14 cellular contexts compared by ENCODE assay signal in the genomic region with DNA sequence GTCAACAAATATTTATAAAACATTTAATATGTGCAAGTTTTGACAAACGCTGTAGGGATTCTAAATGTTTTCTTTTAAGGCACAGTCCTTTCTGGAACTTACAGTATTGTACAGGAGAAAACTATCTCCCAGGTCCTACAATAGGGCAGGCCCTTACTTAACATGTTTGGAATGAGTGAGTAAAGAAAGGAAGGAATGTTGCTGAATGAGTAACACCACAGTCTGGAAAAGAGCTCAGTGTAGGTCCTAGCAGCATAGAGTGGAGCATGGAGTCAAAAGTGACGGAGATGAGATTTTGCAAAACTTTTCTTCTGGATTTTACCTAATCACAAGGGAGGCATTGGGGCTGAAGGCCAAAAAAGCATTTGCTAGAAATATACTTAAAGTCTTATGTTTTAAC. TPM values are rescaled to one million over a fixed set of nuclear protein-coding genes. Genes with fewer than 3 reads are reported as not detected.
DNase-seq lines count a peak whose midpoint lies in the region; ATAC-seq and TF ChIP-seq lines count a peak whose summit lies in the region.
"Had no signal": no experiment of that assay in that cellular context is flagged by ENCODE, and none has a peak within 500 bp of the region (broad histone marks: within the 10 kb centered on the region; RNA-seq: fewer than 3 reads in every experiment).

No MANE protein-coding gene starts in this region.

- CTCF ChIA-PET in OCI-LY7 (lab: Charles Lee; ENCODE audit: unreplicated experiment): interaction anchor here (1.0 kb wide), 1 partner anchor 12 kb away, joined by 6 read pairs; no protein-coding TSS in a partner anchor

- BruUV-seq in OCI-LY7 (replicated peaks; lab: Mats Ljungman, UMichigan): no TSS peak

- intact Hi-C loops in body of pancreas (cut with DNase I) (no loop called here), OCI-LY7 (cut with micrococcal nuclease; ENCODE audit: unreplicated experiment) (no loop called here)

- POLR2A ChIA-PET in OCI-LY7 (lab: Charles Lee): no interaction called here

- H3K27ac ChIP-seq in HUES64 (ENCODE audit: low read depth, low read length) (peak overlapping the region; percentile 32; the same call in 1 of the 2 replicates), body of pancreas (no peak overlapping the region), hepatocyte (peak overlapping the region; percentile 27), OCI-LY7 (ENCODE audit: low read depth, low read length, poor library complexity, severe bottlenecking) (no peak overlapping the region)
- H3K27ac ChIP-seq: colonic mucosa, gastroesophageal sphincter had no signal

- H4K20me1 ChIP-seq in hepatocyte (ENCODE audit: insufficient read depth, poor library complexity, severe bottlenecking) (no peaks in the 10 kb centered on the region), OCI-LY7 (ENCODE audit: insufficient read depth, low read length) (no peaks in the 10 kb centered on the region)

- no peak overlapping the region; the same call in 1 of the 2 replicates for H3K9ac ChIP-seq in HUES64 (ENCODE audit: low read depth, low read length)

- DNase-seq in body of pancreas (no peak), hepatocyte (ENCODE audit: low spot score) (peak; percentile 26), stromal cell of bone marrow (ENCODE audit: low read depth) (peak; percentile 67), NCI-H774 (lab: John Stamatoyannopoulos, UW) (no peak), OCI-LY7 (ENCODE audit: low spot score) (no peak), BE2C (no peak)
- DNase-seq: activated naive CD4-positive, alpha-beta T cell treated with anti-CD3 and anti-CD28 coated beads for 36 hours; colonic mucosa; Karpas-422; NCI-H187 treated with DMSO at 0.1 percent for 48 hours; NCI-H748 treated with DMSO at 0.1 percent for 48 hours had no signal

- H3K36me3 ChIP-seq in HUES64 (ENCODE audit: insufficient read depth, low read length) (no peaks in the 10 kb centered on the region), body of pancreas (replicated peaks in 1 of 2; ENCODE audit: insufficient read depth in 1 of 2, low read depth in 2 of 2) (no peaks in the 10 kb centered on the region), hepatocyte (replicated peaks; ENCODE audit: insufficient read depth, low read depth) (no peaks in the 10 kb centered on the region), OCI-LY7 (ENCODE audit: insufficient read depth, low read length) (no peaks in the 10 kb centered on the region), BE2C (no peaks in the 10 kb centered on the region)
- H3K36me3 ChIP-seq: colonic mucosa, gastroesophageal sphincter had no signal

- H3K27me3 ChIP-seq in HUES64 (ENCODE audit: insufficient read depth, low read length): no peaks in the 10 kb centered on the region
- H3K27me3 ChIP-seq in body of pancreas: no peaks in the 10 kb centered on the region
- no peaks in the 10 kb centered on the region for H3K27me3 ChIP-seq in hepatocyte
- H3K27me3 ChIP-seq in BE2C: no peaks in the 10 kb centered on the region
- H3K27me3 ChIP-seq: colonic mucosa, gastroesophageal sphincter had no signal

- TF ChIP-seq POLR2A in body of pancreas (IDR thresholded peaks at IDR 0.05): no peak

- ATAC-seq in body of pancreas: peak; percentile 70
- no peak for ATAC-seq in GM21717 (IDR thresholded peaks at IDR 0.05; ENCODE audit: unreplicated experiment)
- ATAC-seq: gastroesophageal sphincter had no signal

- H3K4me2 ChIP-seq in hepatocyte: no peak overlapping the region
- no peak overlapping the region for H3K4me2 ChIP-seq in OCI-LY7 (ENCODE audit: low read length)

- TF ChIP-seq CTCF in body of pancreas (IDR thresholded peaks at IDR 0.05): no peak
- no peak for TF ChIP-seq CTCF in hepatocyte (IDR thresholded peaks at IDR 0.05; ENCODE audit: poor library complexity)
- no peak for TF ChIP-seq CTCF in OCI-LY7 (conservative IDR thresholded peaks at IDR 0.05; ENCODE audit: low read length)
- TF ChIP-seq CTCF in BE2C (IDR thresholded peaks at IDR 0.05; ENCODE audit: low read depth, low read length): no peak

- H3K4me3 ChIP-seq in HUES64 (ENCODE audit: low read length): no peak overlapping the region
- H3K4me3 ChIP-seq in body of pancreas: no peak overlapping the region
- no peak overlapping the region for H3K4me3 ChIP-seq in hepatocyte
- H3K4me3 ChIP-seq in OCI-LY7 (ENCODE audit: low read depth, low read length, poor library complexity, severe bottlenecking): no peak overlapping the region
- H3K4me3 ChIP-seq in BE2C (ENCODE audit: low read depth, low read length): no peak overlapping the region
- H3K4me3 ChIP-seq: colonic mucosa, gastroesophageal sphincter had no signal

- H3K79me2 ChIP-seq in hepatocyte (no peaks in the 10 kb centered on the region), OCI-LY7 (ENCODE audit: insufficient read depth, low read depth, low read length) (no peaks in the 10 kb centered on the region)

- H2AFZ ChIP-seq in hepatocyte (no peak overlapping the region), OCI-LY7 (ENCODE audit: low read length) (no peak overlapping the region)

- H3K4me1 ChIP-seq in HUES64 (ENCODE audit: insufficient read depth, low read length) (peaks cover 10% of the 10 kb centered on the region; the same call in 1 of the 2 replicates), body of pancreas (no peaks in the 10 kb centered on the region), hepatocyte (ENCODE audit: insufficient read depth) (peaks cover 13% of the 10 kb centered on the region), OCI-LY7 (ENCODE audit: insufficient read depth, low read length, poor library complexity, severe bottlenecking) (no peaks in the 10 kb centered on the region), BE2C (no peaks in the 10 kb centered on the region)
- H3K4me1 ChIP-seq: colonic mucosa, gastroesophageal sphincter had no signal

- H3K9me2 ChIP-seq in hepatocyte (replicated peaks; ENCODE audit: insufficient read depth): no peaks in the 10 kb centered on the region
- no peaks in the 10 kb centered on the region for H3K9me2 ChIP-seq in OCI-LY7 (ENCODE audit: insufficient read depth, low read length)

- 87% methylated on average over 1 of the region's 2 CpGs for WGBS in HUES64
- 61 to 64% methylated on average over 2 of the region's 2 CpGs for WGBS in body of pancreas, 2 donors
- 77% methylated on average over 2 of the region's 2 CpGs for WGBS in hepatocyte (ENCODE audit: low lambda C conversion rate, missing lambda C conversion rate)

- H3K9me3 ChIP-seq in HUES64 (ENCODE audit: insufficient read depth, low read depth, low read length): peaks cover 5% of the 10 kb centered on the region; the same call in 1 of the 2 replicates
- H3K9me3 ChIP-seq in body of pancreas: no peaks in the 10 kb centered on the region
- no peaks in the 10 kb centered on the region for H3K9me3 ChIP-seq in hepatocyte (ENCODE audit: low read depth)
- no peaks in the 10 kb centered on the region for H3K9me3 ChIP-seq in OCI-LY7 (ENCODE audit: low read length)
- no peaks in the 10 kb centered on the region for H3K9me3 ChIP-seq in BE2C
- H3K9me3 ChIP-seq: colonic mucosa, gastroesophageal sphincter had no signal

RNA-seq across cellular contexts. Expression of gene ADD3, which starts 20.4 kb away (rescaled TPM):
- polyA plus RNA-seq in HUES64 (2013, experiment 1 of 2): 54.8 TPM
- polyA plus RNA-seq in HUES64 (2013, experiment 2 of 2): 75.1 TPM
- total RNA-seq in body of pancreas: 10 to 100 TPM; 37.9 to 40.5 TPM
- total RNA-seq in hepatocyte: 206 and 216 TPM in 2 replicates
- polyA plus RNA-seq in hepatocyte: 83.2 and 88.6 TPM in 2 replicates
- 53.3 and 75.8 TPM in 2 replicates for total RNA-seq in OCI-LY7 (2014; rRNA removed; shearing (Covaris generic))
- total RNA-seq in OCI-LY7 (2022): 89.7 and 100 TPM in 2 replicates
- 26.0 TPM for polyA plus RNA-seq in BE2C (2012; ENCODE audit: insufficient read depth, insufficient read length, low read depth)

Comparison
In these comparisons a context has a peak if more than half of its experiments do, and no peak if none do; other contexts are left out.
1. H3K27ac ChIP-seq: peak in HUES64 (single experiment) and hepatocyte (single experiment); none in body of pancreas (0 of 4) and OCI-LY7 (single experiment).
2. DNase-seq: peak in hepatocyte (single experiment) and stromal cell of bone marrow (single experiment); none in body of pancreas (0 of 4), NCI-H774 (single experiment), OCI-LY7 (single experiment) and BE2C (single experiment).